Comparison of ENCODE assay signal across 19 cellular contexts in the genomic region with DNA sequence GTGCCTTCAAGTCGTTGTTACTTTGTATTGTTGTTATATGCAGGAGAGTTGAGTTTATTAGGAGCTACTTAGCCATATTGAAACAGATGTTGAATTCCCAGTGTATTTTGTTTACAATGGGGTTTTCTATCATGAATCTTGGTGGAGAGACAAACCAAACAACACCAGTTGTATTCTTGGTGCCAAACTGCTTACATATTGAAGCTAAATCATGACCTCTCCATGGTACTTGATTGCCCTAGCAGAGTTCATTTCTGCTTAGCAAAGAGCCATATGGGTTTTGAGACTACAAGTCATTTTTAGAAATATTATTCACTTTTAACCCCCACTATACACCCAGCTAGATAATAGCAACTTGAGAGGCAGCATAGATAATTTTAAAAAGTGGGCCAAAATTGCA.
"Had no signal": no experiment of that assay in that cellular context is flagged by ENCODE, and none has a peak within 500 bp of the region (broad histone marks: within the 10 kb centered on the region; RNA-seq: fewer than 3 reads in every experiment).

No MANE protein-coding gene starts in this region.

- H3K27ac ChIP-seq: HL-60, RWPE1 had no signal

- ATAC-seq: Panc1, PC-3, T-cell had no signal

- H3K9me3 Mint-ChIP-seq: T-cell; T-helper 1 cell treated with Interleukin-12 subunit alpha and Interleukin-12 subunit beta and Interleukin-4 antibody, amounts not matched to agents 30 μg/mL and 1 μg/mL, for 36 hours had no signal

- H3K4me3 Mint-ChIP-seq: IgD-negative memory B cell; T-cell; T-helper 1 cell treated with Interleukin-12 subunit alpha and Interleukin-12 subunit beta and Interleukin-4 antibody, amounts not matched to agents 30 μg/mL and 1 μg/mL, for 36 hours had no signal

- H3K36me3 Mint-ChIP-seq: IgD-negative memory B cell, T-cell had no signal

- H3K27ac Mint-ChIP-seq: IgD-negative memory B cell; T-cell; T-helper 1 cell treated with Interleukin-12 subunit alpha and Interleukin-12 subunit beta and Interleukin-4 antibody, amounts not matched to agents 30 μg/mL and 1 μg/mL, for 36 hours had no signal

- H3K9me2 ChIP-seq: SK-N-SH had no signal

- H3K4me2 ChIP-seq: SK-N-SH had no signal

- DNase-seq: KBM-7; MV-4-11; NCI-H1048; NCI-H1436; NCI-H187; NCI-H2029; NCI-H2081 treated with DMSO at 0.1 percent for 48 hours; NCI-H2227 treated with DMSO at 0.1 percent for 48 hours; NCI-H526 treated with DMSO at 0.1 percent for 48 hours; NK-92 treated with Interleukin-12 subunit alpha and Interleukin-12 subunit beta, amount 100 ng/mL, for 24 hours; PC-3; SK-N-SH; SW 1271; T-cell had no signal

- H3K4me1 Mint-ChIP-seq: IgD-negative memory B cell, T-cell had no signal
